Comparison of ENCODE assay signal across 24 cellular contexts in genomic region chr15:40809051-40809450, GRCh38. TPM values are rescaled to one million over a fixed set of nuclear protein-coding genes. Genes with fewer than 3 reads are reported as not detected.
DNase-seq lines count a peak whose midpoint lies in the region; ATAC-seq and TF ChIP-seq lines count a peak whose summit lies in the region.
"Had no signal": no experiment of that assay in that cellular context is flagged by ENCODE, and none has a peak within 500 bp of the region (broad histone marks: within the 10 kb centered on the region; RNA-seq: fewer than 3 reads in every experiment).

No MANE protein-coding gene starts in this region.

- H3K4me1 Mint-ChIP-seq in activated T-cell treated with anti-CD3 and anti-CD28 coated beads, Interleukin-2, amount 50 U/mL, for 24 hours (ENCODE audit: low read depth), result peaks cover 26% of the 10 kb centered on the region

- ATAC-seq in left lobe of liver, result peak; percentile 8
- no peak for ATAC-seq in GM21381 (IDR thresholded peaks at IDR 0.05; ENCODE audit: unreplicated experiment)
- no peak for ATAC-seq in GM19397 (IDR thresholded peaks at IDR 0.05; ENCODE audit: unreplicated experiment)
- no peak for ATAC-seq in GM18502 (IDR thresholded peaks at IDR 0.05; ENCODE audit: poor library complexity, unreplicated experiment)
- ATAC-seq: body of pancreas, K562 had no signal

- H3K4me3 Mint-ChIP-seq in activated T-cell treated with anti-CD3 and anti-CD28 coated beads, Interleukin-2, amount 50 U/mL, for 24 hours, result peak overlapping the region; percentile 97
- H3K4me3 Mint-ChIP-seq: CD14-positive monocyte had no signal

- POLR2A ChIA-PET in RWPE1 (lab: Yijun Ruan, JAX; ENCODE audit: low non-redundant PET), result no interaction called here

- H3K9me3 Mint-ChIP-seq in activated T-cell treated with anti-CD3 and anti-CD28 coated beads, Interleukin-2, amount 50 U/mL, for 24 hours, result no peaks in the 10 kb centered on the region
- H3K9me3 Mint-ChIP-seq: activated naive CD4-positive, alpha-beta T cell treated with anti-CD3 and anti-CD28 coated beads, Interleukin-2, amount 50 U/mL, for 24 hours had no signal

- H3K27ac Mint-ChIP-seq in activated T-cell treated with anti-CD3 and anti-CD28 coated beads, Interleukin-2, amount 50 U/mL, for 24 hours, result no peak overlapping the region
- H3K27ac Mint-ChIP-seq: activated naive CD4-positive, alpha-beta T cell treated with anti-CD3 and anti-CD28 coated beads, Interleukin-2, amount 50 U/mL, for 24 hours had no signal

- no peaks in the 10 kb centered on the region for H3K27me3 Mint-ChIP-seq in activated T-cell treated with anti-CD3 and anti-CD28 coated beads, Interleukin-2, amount 50 U/mL, for 24 hours
- H3K27me3 Mint-ChIP-seq: activated naive CD4-positive, alpha-beta T cell treated with anti-CD3 and anti-CD28 coated beads, Interleukin-2, amount 50 U/mL, for 24 hours had no signal

- H3K27ac ChIP-seq in RWPE1, result peak overlapping the region; percentile 17
- H3K27ac ChIP-seq: body of pancreas, colonic mucosa, thoracic aorta had no signal

- peaks cover 67% of the 10 kb centered on the region for H3K36me3 Mint-ChIP-seq in activated T-cell treated with anti-CD3 and anti-CD28 coated beads, Interleukin-2, amount 50 U/mL, for 24 hours (ENCODE audit: low read depth)

- CTCF ChIA-PET in RWPE1 (lab: Yijun Ruan, JAX), result interaction anchor here (1.2 kb wide), 1 partner anchor 62 kb away, joined by 3 read pairs; no protein-coding TSS in a partner anchor

- no peak for TF ChIP-seq CTCF in RWPE1 (conservative IDR thresholded peaks at IDR 0.05; ENCODE audit: low read depth)

- no peak for DNase-seq in activated T-cell treated with anti-CD3 and anti-CD28 coated beads, Interleukin-2, amount 50 U/mL, for 24 hours
- no peak for DNase-seq in activated T-cell treated with anti-CD3 and anti-CD28 coated beads, Interleukin-2, amount 50 U/mL, for 1 hour
- no peak for DNase-seq in RWPE1 (ENCODE audit: low spot score)
- no peak for DNase-seq in left lobe of liver (ENCODE audit: low spot score)
- DNase-seq in SW480 (ENCODE audit: low spot score), result no peak
- DNase-seq: activated CD8-positive, alpha-beta memory T cell treated with anti-CD3 and anti-CD28 coated beads, Interleukin-2, amount 50 U/mL, for 48 hours; body of pancreas; colonic mucosa; DMS79; hypothalamus; NCI-H1092; NCI-H524; OCI-M1 had no signal

RNA-seq across cellular contexts. Expression of gene DNAJC17, which starts 1.8 kb away (rescaled TPM):
- total RNA-seq in left lobe of liver, result 31.3 TPM

RNA-seq across cellular contexts. Expression of gene ZFYVE19, which starts 2.2 kb away (rescaled TPM):
- 19.9 TPM for total RNA-seq in left lobe of liver

RNA-seq across cellular contexts. Expression of gene PPP1R14D, which starts 19.5 kb away (rescaled TPM):
- total RNA-seq in left lobe of liver, result not detected
- total RNA-seq: body of pancreas, K562, kidney epithelial cell, mesenteric fat pad, renal cortical epithelial cell, SK-MEL-5, thoracic aorta had no signal

RNA-seq across cellular contexts. Expression of gene SPINT1, which starts 34.8 kb away (rescaled TPM):
- total RNA-seq in left lobe of liver, result 1.6 TPM

RNA-seq across cellular contexts. Expression of gene C15orf62, which starts 39.3 kb away (rescaled TPM):
- total RNA-seq in left lobe of liver, result 1.0 TPM
- total RNA-seq: SK-MEL-5 had no signal
